Comparison of ENCODE assay signal across 1 cellular context in the genomic region with DNA sequence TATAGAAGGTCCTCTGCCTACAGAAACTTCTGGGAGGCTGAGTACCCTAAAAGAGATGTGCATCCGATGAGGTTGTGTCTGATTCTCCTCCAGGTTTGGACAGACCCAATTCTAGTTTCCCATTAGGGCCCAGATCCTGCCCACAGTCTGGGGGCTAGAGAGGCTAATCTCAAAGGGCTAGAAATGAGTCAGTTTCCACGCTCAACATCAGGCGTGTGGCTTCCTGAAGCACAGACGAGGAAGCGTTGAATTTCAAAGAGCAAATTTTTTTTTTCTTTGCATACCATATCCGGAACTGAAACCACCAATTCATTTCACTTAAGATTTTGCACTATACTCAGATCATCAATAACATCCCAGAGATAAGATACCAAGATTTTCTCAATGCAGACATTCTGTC.
TF ChIP-seq lines count a peak whose summit lies in the region.

No MANE protein-coding gene starts in this region.

TF ChIP-seq in GM12878, 131 proteins besides CTCF, POLR2A, EP300 and RAD21 (continued from another document):
- TF ChIP-seq, protein P1, sequence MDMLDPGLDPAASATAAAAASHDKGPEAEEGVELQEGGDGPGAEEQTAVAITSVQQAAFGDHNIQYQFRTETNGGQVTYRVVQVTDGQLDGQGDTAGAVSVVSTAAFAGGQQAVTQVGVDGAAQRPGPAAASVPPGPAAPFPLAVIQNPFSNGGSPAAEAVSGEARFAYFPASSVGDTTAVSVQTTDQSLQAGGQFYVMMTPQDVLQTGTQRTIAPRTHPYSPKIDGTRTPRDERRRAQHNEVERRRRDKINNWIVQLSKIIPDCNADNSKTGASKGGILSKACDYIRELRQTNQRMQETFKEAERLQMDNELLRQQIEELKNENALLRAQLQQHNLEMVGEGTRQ (IDR thresholded peaks at IDR 0.05; ENCODE audit: borderline replicate concordance, low read depth, low read length): no peak
- TF ChIP-seq HDAC6 (IDR thresholded peaks at IDR 0.05; ENCODE audit: unreplicated experiment) (no peak), EZH2 (IDR thresholded peaks at IDR 0.05; ENCODE audit: borderline replicate concordance, control insufficient read depth, low read depth, low read length) (no peak), GABPA (IDR thresholded peaks at IDR 0.05; ENCODE audit: low read depth) (peak; percentile 36; the same call in 1 of the 2 replicates), RFX5 (IDR thresholded peaks at IDR 0.05; ENCODE audit: low read depth, low read length) (no peak), SRF (IDR thresholded peaks at IDR 0.05; ENCODE audit: low read depth in 2 of 2, low read length in 2 of 2) (peak in 1 of 2 experiments; percentile 53; a peak in 1 of 4 replicates), IKZF1 (conservative IDR thresholded peaks at IDR 0.05) (peak; percentile 86), ZZZ3 (IDR thresholded peaks at IDR 0.05; ENCODE audit: control insufficient read depth, insufficient read length, low read depth) (no peak), SIX5 (IDR thresholded peaks at IDR 0.05; ENCODE audit: low read depth, low read length, severe bottlenecking) (no peak), WRNIP1 (IDR thresholded peaks at IDR 0.05; ENCODE audit: borderline replicate concordance, low read depth, low read length) (no peak), NFXL1 (IDR thresholded peaks at IDR 0.05; ENCODE audit: borderline replicate concordance) (no peak), SIN3A (IDR thresholded peaks at IDR 0.05; ENCODE audit: low read depth, low read length) (no peak), CREM (IDR thresholded peaks at IDR 0.05; ENCODE audit: low read depth) (peak; percentile 51; the same call in 1 of the 2 replicates), NRF1 (conservative IDR thresholded peaks at IDR 0.05; ENCODE audit: low read depth, low read length) (no peak), DPF2 (IDR thresholded peaks at IDR 0.05) (no peak; the same call in none of the 2 replicates)
- TF ChIP-seq, protein P2, sequence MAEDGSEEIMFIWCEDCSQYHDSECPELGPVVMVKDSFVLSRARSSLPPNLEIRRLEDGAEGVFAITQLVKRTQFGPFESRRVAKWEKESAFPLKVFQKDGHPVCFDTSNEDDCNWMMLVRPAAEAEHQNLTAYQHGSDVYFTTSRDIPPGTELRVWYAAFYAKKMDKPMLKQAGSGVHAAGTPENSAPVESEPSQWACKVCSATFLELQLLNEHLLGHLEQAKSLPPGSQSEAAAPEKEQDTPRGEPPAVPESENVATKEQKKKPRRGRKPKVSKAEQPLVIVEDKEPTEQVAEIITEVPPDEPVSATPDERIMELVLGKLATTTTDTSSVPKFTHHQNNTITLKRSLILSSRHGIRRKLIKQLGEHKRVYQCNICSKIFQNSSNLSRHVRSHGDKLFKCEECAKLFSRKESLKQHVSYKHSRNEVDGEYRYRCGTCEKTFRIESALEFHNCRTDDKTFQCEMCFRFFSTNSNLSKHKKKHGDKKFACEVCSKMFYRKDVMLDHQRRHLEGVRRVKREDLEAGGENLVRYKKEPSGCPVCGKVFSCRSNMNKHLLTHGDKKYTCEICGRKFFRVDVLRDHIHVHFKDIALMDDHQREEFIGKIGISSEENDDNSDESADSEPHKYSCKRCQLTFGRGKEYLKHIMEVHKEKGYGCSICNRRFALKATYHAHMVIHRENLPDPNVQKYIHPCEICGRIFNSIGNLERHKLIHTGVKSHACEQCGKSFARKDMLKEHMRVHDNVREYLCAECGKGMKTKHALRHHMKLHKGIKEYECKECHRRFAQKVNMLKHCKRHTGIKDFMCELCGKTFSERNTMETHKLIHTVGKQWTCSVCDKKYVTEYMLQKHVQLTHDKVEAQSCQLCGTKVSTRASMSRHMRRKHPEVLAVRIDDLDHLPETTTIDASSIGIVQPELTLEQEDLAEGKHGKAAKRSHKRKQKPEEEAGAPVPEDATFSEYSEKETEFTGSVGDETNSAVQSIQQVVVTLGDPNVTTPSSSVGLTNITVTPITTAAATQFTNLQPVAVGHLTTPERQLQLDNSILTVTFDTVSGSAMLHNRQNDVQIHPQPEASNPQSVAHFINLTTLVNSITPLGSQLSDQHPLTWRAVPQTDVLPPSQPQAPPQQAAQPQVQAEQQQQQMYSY (CRISPR knock-in tag; IDR thresholded peaks at IDR 0.05): no peak
